In genomic region chr19:3062165-3063105, GRCh38 we compare ENCODE assay signal across 8 cellular contexts. TPM values are rescaled to one million over a fixed set of nuclear protein-coding genes. Genes with fewer than 3 reads are reported as not detected.
DNase-seq lines count a peak whose midpoint lies in the region; ATAC-seq, FAIRE-seq and TF ChIP-seq lines count a peak whose summit lies in the region.

TLE5 (minus strand) TSS chr19:3062495; CDS start chr19:3062200, 295 bp downstream.

- H3K9me3 ChIP-seq in colonic mucosa (no peaks in the 10 kb centered on the region), HepG2 (ENCODE audit: low read length) (no peaks in the 10 kb centered on the region)

- H3K36me3 ChIP-seq in colonic mucosa (peaks cover 5% of the 10 kb centered on the region), HepG2 (replicated peaks in 1 of 2; ENCODE audit: control insufficient read depth in 1 of 2, insufficient read depth in 2 of 2, low read length in 2 of 2) (peaks cover 5 to 23% of the 10 kb centered on the region in 2 experiments)

- in situ Hi-C loops in HepG2 (cut with HindIII; ENCODE audit: extremely low pct_ligation_motif_present, low pct_unique_long_range_greater_than_20kb), result no loop called here

- no peak for TF ChIP-seq RAD21 in HepG2 (CRISPR knock-in tag; IDR thresholded peaks at IDR 0.05)

- no peak for TF ChIP-seq EP300 in HepG2 (IDR thresholded peaks at IDR 0.05; ENCODE audit: low read depth in 2 of 2, low read length in 2 of 2)
- TF ChIP-seq EP300 in HepG2 (CRISPR knock-in tag; IDR thresholded peaks at IDR 0.05; ENCODE audit: borderline replicate concordance), result no peak

- H3K27me3 ChIP-seq in colonic mucosa (no peaks in the 10 kb centered on the region), HepG2 (ENCODE audit: control insufficient read depth in 1 of 2, insufficient read depth in 2 of 2, low read length in 2 of 2) (no peaks in the 10 kb centered on the region)

- DNase-seq in NCI-H1105 (lab: John Stamatoyannopoulos, UW), result peak; percentile 35
- peak; percentile 62 to 68 for DNase-seq in activated CD4-positive, alpha-beta T cell treated with anti-CD3 and anti-CD28 coated beads for 4 hours
- DNase-seq in colonic mucosa, result peak; percentile 70
- peak; percentile 43 for DNase-seq in HepG2 (ENCODE audit: low spot score)
- DNase-seq in stimulated activated CD4-positive, alpha-beta T cell treated with anti-CD3 and anti-CD28 coated beads, Interleukin-4, amount 100 ng/mL, for 1 hour, result peak; percentile 70
- DNase-seq in dedifferentiated amniotic fluid mesenchymal stem cell (ENCODE audit: extremely low spot score), result no peak

- no peaks in the 10 kb centered on the region for H4K20me1 ChIP-seq in HepG2 (ENCODE audit: insufficient read depth, low read length)

- peak within 1 kb of the TSS; percentile 78 for H3K4me2 ChIP-seq in HepG2 (ENCODE audit: low read depth, low read length)

- 9% methylated on average over 7 of the region's 111 CpGs for WGBS in HepG2 (ENCODE audit: low lambda C conversion rate)

- no peak within 1 kb of the TSS for H2AFZ ChIP-seq in HepG2 (ENCODE audit: low read length)

- H3K4me1 ChIP-seq in colonic mucosa, result no peaks in the 10 kb centered on the region
- peaks cover 56% of the 10 kb centered on the region for H3K4me1 ChIP-seq in HepG2 (ENCODE audit: insufficient read depth, low read length)

- no peak for TF ChIP-seq POLR2A in HepG2 (IDR thresholded peaks at IDR 0.05; ENCODE audit: insufficient read depth in 1 of 2, low read depth in 2 of 2, low read length in 2 of 2)

- TF ChIP-seq CTCF in colonic mucosa (IDR thresholded peaks at IDR 0.05) (no peak), HepG2 (CRISPR knock-in tag; IDR thresholded peaks at IDR 0.05) (no peak)

- H3K79me2 ChIP-seq in HepG2 (ENCODE audit: insufficient read depth, low read length), result peaks cover 5% of the 10 kb centered on the region

- BruUV-seq in HepG2 (replicated peaks; lab: Mats Ljungman, UMichigan), result no TSS peak

- FAIRE-seq in HepG2 (lab: Jason Lieb, UNC), result no peak

- POLR2A ChIA-PET in HepG2 (lab: Yijun Ruan, JAX), result interaction anchor here (1.0 to 1.7 kb wide), 5 partner anchors 10 to 42 kb away, joined by 3 to 7 read pairs (median 3); no protein-coding TSS in a partner anchor

- intact Hi-C loops in colonic mucosa (cut with DNase I) (loop anchor here (5.0 kb wide), 1 partner anchor 85 kb away; the partner anchor contains the start of gene TLE6), HepG2 (cut with micrococcal nuclease; ENCODE audit: unreplicated experiment) (no loop called here)

- ATAC-seq in GM18498 (IDR thresholded peaks at IDR 0.05; ENCODE audit: unreplicated experiment) (peak; percentile 49), HepG2 (peak; percentile 39), GM21526 (IDR thresholded peaks at IDR 0.05; ENCODE audit: low FRiP score, unreplicated experiment) (no peak)

- CTCF ChIA-PET in HepG2 (lab: Yijun Ruan, JAX; ENCODE audit: low intra/inter-chr PET ratio, low total read pairs), result no interaction called here

- H3K4me3 ChIP-seq in colonic mucosa, result peak within 1 kb of the TSS; percentile 46
- peak within 1 kb of the TSS; percentile 57 to 70 (median 66); a peak in 5 of 6 replicates for H3K4me3 ChIP-seq in HepG2 (replicated peaks in 1 of 3; ENCODE audit: insufficient read depth in 1 of 3, low read depth in 2 of 3, low read length in 3 of 3)

- peak within 1 kb of the TSS; percentile 78 to 85 for H3K9ac ChIP-seq in colonic mucosa (ENCODE audit: low read depth in 2 of 2, low read length in 2 of 2)
- H3K9ac ChIP-seq in HepG2 (ENCODE audit: insufficient read depth, low read depth, low read length), result peak within 1 kb of the TSS; percentile 68

- peak within 1 kb of the TSS; percentile 92 for H3K27ac ChIP-seq in colonic mucosa
- H3K27ac ChIP-seq in HepG2 (ENCODE audit: extremely low read length, insufficient read depth, low read length), result peak within 1 kb of the TSS; percentile 68

TF ChIP-seq in HepG2, 621 proteins besides CTCF, POLR2A, EP300 and RAD21 (continues in another document):
- TF ChIP-seq YY1 (IDR thresholded peaks at IDR 0.05; ENCODE audit: insufficient read depth, insufficient replicate concordance, low read depth, low read length), result peak; percentile 83
- TF ChIP-seq ZNF687 (CRISPR knock-in tag; IDR thresholded peaks at IDR 0.05), result peak; percentile 77
- peak; percentile 70 for TF ChIP-seq ZBTB14 (CRISPR knock-in tag; IDR thresholded peaks at IDR 0.05)
- TF ChIP-seq KDM5B (CRISPR knock-in tag; IDR thresholded peaks at IDR 0.05; ENCODE audit: borderline replicate concordance), result no peak
- no peak for TF ChIP-seq TMF1 (CRISPR knock-in tag; IDR thresholded peaks at IDR 0.05; ENCODE audit: low read depth)
- no peak for TF ChIP-seq REL (CRISPR knock-in tag; conservative IDR thresholded peaks at IDR 0.05)
- peak; percentile 90; the same call in 1 of the 2 replicates for TF ChIP-seq MLX (CRISPR knock-in tag; IDR thresholded peaks at IDR 0.05)
- TF ChIP-seq BHLHE40 (IDR thresholded peaks at IDR 0.05; ENCODE audit: low read length), result peak; percentile 50; the same call in 1 of the 2 replicates
- TF ChIP-seq PRMT3 (CRISPR knock-in tag; IDR thresholded peaks at IDR 0.05; ENCODE audit: borderline replicate concordance, low read depth), result no peak

RNA-seq across cellular contexts. Expression of gene TLE5, which starts in this region (rescaled TPM):
- total RNA-seq in colonic mucosa, result 100 to 1,000 TPM; 407 to 409 TPM
- total RNA-seq in HepG2 (2016; rRNA removed; fragmentation: Illumina TruSeq; extraction: Trizol), result 51.6 and 62.8 TPM in 2 replicates
- total RNA-seq in HepG2 (2016; cell fraction: cytosol; rRNA removed; fragmentation: Illumina TruSeq; extraction: Trizol; ENCODE audit: low read depth), result 148 and 187 TPM in 2 replicates
- total RNA-seq in HepG2 (2016; cell fraction: insoluble cytoplasmic fraction; rRNA removed; fragmentation: Illumina TruSeq; extraction: Trizol), result 41.9 and 63.2 TPM in 2 replicates
- 155 and 189 TPM in 2 replicates for total RNA-seq in HepG2 (2016; cell fraction: membrane; rRNA removed; fragmentation: Illumina TruSeq; extraction: Trizol)
- total RNA-seq in HepG2 (2016; cell fraction: nucleus; rRNA removed; fragmentation: Illumina TruSeq; extraction: Trizol), result 29.0 and 32.6 TPM in 2 replicates
- 189 and 246 TPM in 2 replicates for polyA plus RNA-seq in HepG2 (2011; rRNA removed)
- 170 and 253 TPM in 2 replicates for polyA plus RNA-seq in HepG2 (2011; cell fraction: cytosol; rRNA removed)
- 312 and 359 TPM in 2 replicates for polyA plus RNA-seq in HepG2 (2011; cell fraction: nucleus; rRNA removed)
- 157 and 182 TPM in 2 replicates for polyA plus RNA-seq in HepG2 (2012)
- 365 and 380 TPM in 2 replicates for polyA plus RNA-seq in HepG2 (2016; cell fraction: cytosol; fragmentation: Illumina TruSeq; extraction: Trizol; ENCODE audit: low read depth)
- polyA plus RNA-seq in HepG2 (2016; cell fraction: insoluble cytoplasmic fraction; fragmentation: Illumina TruSeq; extraction: Trizol; ENCODE audit: low read depth), result 90.9 and 108 TPM in 2 replicates
- 308 and 330 TPM in 2 replicates for polyA plus RNA-seq in HepG2 (2016; cell fraction: membrane; fragmentation: Illumina TruSeq; extraction: Trizol; ENCODE audit: low read depth)
- 105 and 117 TPM in 2 replicates for polyA plus RNA-seq in HepG2 (2016; cell fraction: nucleus; fragmentation: Illumina TruSeq; extraction: Trizol; ENCODE audit: insufficient read depth, low read depth)
- 213 and 462 TPM in 2 replicates for polyA minus RNA-seq in HepG2 (2011; rRNA and poly(A)+ RNA removed; ENCODE audit: low replicate concordance)
- polyA minus RNA-seq in HepG2 (2011; cell fraction: cytosol; rRNA and poly(A)+ RNA removed), result 159 and 180 TPM in 2 replicates
- polyA minus RNA-seq in HepG2 (2011; cell fraction: nucleus; rRNA and poly(A)+ RNA removed), result 36.2 and 46.2 TPM in 2 replicates
